ENCODE assay signal across 8 cellular contexts in the genomic region with DNA sequence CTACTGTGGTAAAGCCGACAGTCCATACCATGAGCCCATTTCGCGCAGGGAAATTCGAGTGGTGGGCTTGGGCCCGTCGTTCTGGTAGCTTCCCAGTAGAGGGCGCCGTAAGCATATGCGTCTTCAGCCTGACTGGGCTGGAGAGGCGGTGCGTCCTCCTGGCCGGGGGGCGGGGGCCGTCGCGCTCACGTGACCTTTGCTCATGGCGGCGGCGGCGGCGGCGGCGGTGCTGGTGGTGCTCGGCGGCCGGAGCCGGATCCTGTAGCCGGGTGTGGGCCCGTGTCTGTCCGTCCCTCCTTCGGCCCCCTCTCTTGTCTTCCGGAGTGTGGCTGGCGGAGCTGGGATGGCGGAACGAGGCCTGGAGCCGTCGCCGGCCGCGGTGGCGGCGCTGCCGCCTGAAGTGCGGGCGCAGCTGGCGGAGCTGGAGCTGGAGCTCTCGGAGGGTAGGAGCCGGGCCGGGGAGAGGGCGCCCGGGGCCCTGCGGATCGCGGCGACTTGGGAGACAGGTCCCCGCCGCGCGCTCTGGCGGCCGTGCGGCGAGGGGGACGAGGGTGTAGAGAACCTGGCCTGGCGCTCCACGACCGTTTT. TPM values are rescaled to one million over a fixed set of nuclear protein-coding genes. Genes with fewer than 3 reads are reported as not detected.
DNase-seq lines count a peak whose midpoint lies in the region; ATAC-seq and TF ChIP-seq lines count a peak whose summit lies in the region.

A gene with protein sequence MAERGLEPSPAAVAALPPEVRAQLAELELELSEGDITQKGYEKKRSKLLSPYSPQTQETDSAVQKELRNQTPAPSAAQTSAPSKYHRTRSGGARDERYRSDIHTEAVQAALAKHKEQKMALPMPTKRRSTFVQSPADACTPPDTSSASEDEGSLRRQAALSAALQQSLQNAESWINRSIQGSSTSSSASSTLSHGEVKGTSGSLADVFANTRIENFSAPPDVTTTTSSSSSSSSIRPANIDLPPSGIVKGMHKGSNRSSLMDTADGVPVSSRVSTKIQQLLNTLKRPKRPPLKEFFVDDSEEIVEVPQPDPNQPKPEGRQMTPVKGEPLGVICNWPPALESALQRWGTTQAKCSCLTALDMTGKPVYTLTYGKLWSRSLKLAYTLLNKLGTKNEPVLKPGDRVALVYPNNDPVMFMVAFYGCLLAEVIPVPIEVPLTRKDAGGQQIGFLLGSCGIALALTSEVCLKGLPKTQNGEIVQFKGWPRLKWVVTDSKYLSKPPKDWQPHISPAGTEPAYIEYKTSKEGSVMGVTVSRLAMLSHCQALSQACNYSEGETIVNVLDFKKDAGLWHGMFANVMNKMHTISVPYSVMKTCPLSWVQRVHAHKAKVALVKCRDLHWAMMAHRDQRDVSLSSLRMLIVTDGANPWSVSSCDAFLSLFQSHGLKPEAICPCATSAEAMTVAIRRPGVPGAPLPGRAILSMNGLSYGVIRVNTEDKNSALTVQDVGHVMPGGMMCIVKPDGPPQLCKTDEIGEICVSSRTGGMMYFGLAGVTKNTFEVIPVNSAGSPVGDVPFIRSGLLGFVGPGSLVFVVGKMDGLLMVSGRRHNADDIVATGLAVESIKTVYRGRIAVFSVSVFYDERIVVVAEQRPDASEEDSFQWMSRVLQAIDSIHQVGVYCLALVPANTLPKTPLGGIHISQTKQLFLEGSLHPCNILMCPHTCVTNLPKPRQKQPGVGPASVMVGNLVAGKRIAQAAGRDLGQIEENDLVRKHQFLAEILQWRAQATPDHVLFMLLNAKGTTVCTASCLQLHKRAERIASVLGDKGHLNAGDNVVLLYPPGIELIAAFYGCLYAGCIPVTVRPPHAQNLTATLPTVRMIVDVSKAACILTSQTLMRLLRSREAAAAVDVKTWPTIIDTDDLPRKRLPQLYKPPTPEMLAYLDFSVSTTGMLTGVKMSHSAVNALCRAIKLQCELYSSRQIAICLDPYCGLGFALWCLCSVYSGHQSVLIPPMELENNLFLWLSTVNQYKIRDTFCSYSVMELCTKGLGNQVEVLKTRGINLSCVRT (N-terminal part only) (plus strand): TSS at position 188 of the 588 bp plus-strand sequence. CDS start 156 bp downstream, at position 344.

- H3K4me3 ChIP-seq in WERI-Rb-1 (ENCODE audit: low read depth, low read length) = peak within 1 kb of the TSS; percentile 94
- H3K4me3 ChIP-seq in breast epithelium = peak within 1 kb of the TSS; percentile 83 to 87 (median 85)
- H3K4me3 ChIP-seq in iPS-20b (ENCODE audit: low read length) = peak within 1 kb of the TSS; percentile 87
- peak within 1 kb of the TSS; percentile 69 to 94 (median 84) for H3K4me3 ChIP-seq in skin epidermis

- no peak for TF ChIP-seq POLR2A in breast epithelium (IDR thresholded peaks at IDR 0.05)

- no peaks in the 10 kb centered on the region for H3K9me3 ChIP-seq in WERI-Rb-1 (ENCODE audit: severe bottlenecking)
- H3K9me3 ChIP-seq in breast epithelium = no peaks in the 10 kb centered on the region
- peaks cover 3% of the 10 kb centered on the region; the same call in 1 of the 2 replicates for H3K9me3 ChIP-seq in iPS-20b (ENCODE audit: insufficient read depth, low read depth, low read length)

- peak within 1 kb of the TSS; percentile 90 for H3K9ac ChIP-seq in iPS-20b (ENCODE audit: low read depth, low read length)

- TF ChIP-seq CTCF in WERI-Rb-1 (IDR thresholded peaks at IDR 0.05; ENCODE audit: low read depth, low read length) (peak; percentile 93), breast epithelium (IDR thresholded peaks at IDR 0.05) (peak; percentile 94 to 99 (median 97))

- ATAC-seq in GM18868 (IDR thresholded peaks at IDR 0.05; ENCODE audit: unreplicated experiment) (peak; percentile 86), HG03108 (IDR thresholded peaks at IDR 0.05; ENCODE audit: unreplicated experiment) (peak; percentile 68)

- intact Hi-C loops in breast epithelium (cut with DNase I; ENCODE audit: low total_unique reads) = loop anchor here (5.0 kb wide), 1 partner anchor 132 kb away; no protein-coding TSS in a partner anchor

- DNase-seq in ACHN (peak; percentile 92), NCI-H2196 (lab: John Stamatoyannopoulos, UW; ENCODE audit: unreplicated experiment) (peak; percentile 90), WERI-Rb-1 (peak; percentile 95), breast epithelium (ENCODE audit: low spot score in 2 of 2) (peak; percentile 93 to 95)

- H3K27me3 ChIP-seq in WERI-Rb-1 (ENCODE audit: insufficient read depth, low read depth, severe bottlenecking) (no peaks in the 10 kb centered on the region), breast epithelium (no peaks in the 10 kb centered on the region), iPS-20b (ENCODE audit: insufficient read depth, low read length) (no peaks in the 10 kb centered on the region)

- H3K36me3 ChIP-seq in WERI-Rb-1 (no peaks in the 10 kb centered on the region), breast epithelium (no peaks in the 10 kb centered on the region), iPS-20b (ENCODE audit: insufficient read depth, low read depth, low read length) (no peaks in the 10 kb centered on the region)

- in situ Hi-C loops in ACHN (cut with HindIII; ENCODE audit: low pct_ligation_motif_present, low pct_unique_long_range_greater_than_20kb, low sequenced_read_pairs) = no loop called here

- peaks cover 0 to 7% of the 10 kb centered on the region in 2 donors for H3K4me1 ChIP-seq in breast epithelium
- H3K4me1 ChIP-seq in iPS-20b (ENCODE audit: insufficient read depth, low read length) = peaks cover 8% of the 10 kb centered on the region; the same call in 1 of the 2 replicates

- H3K27ac ChIP-seq in WERI-Rb-1 = peak within 1 kb of the TSS; percentile 82
- peak within 1 kb of the TSS; percentile 93 to 94 for H3K27ac ChIP-seq in breast epithelium
- H3K27ac ChIP-seq in iPS-20b (ENCODE audit: low read length) = peak within 1 kb of the TSS; percentile 39
- peak within 1 kb of the TSS; percentile 91 to 99 (median 96) for H3K27ac ChIP-seq in skin epidermis

RNA-seq across cellular contexts. Expression of the gene that starts here (rescaled TPM):
- 10 to 100 TPM; 26.6 to 44.8 (median 33.4) TPM for total RNA-seq in breast epithelium

Comparison
In these comparisons a context has a peak if more than half of its experiments do, and no peak if none do; other contexts are left out.
1. Peak in every context shown above with its lines: DNase-seq, ATAC-seq, H3K4me3 ChIP-seq and H3K27ac ChIP-seq.
2. H3K27ac ChIP-seq: peak in every context shown above with its lines; median percentile 96 in skin epidermis; 94 in breast epithelium; 82 in WERI-Rb-1; 39 in iPS-20b.